9 cellular contexts compared by ENCODE assay signal in genomic region chr10:6052247-6053221, GRCh38. TPM values are rescaled to one million over a fixed set of nuclear protein-coding genes. Genes with fewer than 3 reads are reported as not detected.
DNase-seq lines count a peak whose midpoint lies in the region; ATAC-seq lines count a peak whose summit lies in the region.
"Had no signal": no experiment of that assay in that cellular context is flagged by ENCODE, and none has a peak within 500 bp of the region (broad histone marks: within the 10 kb centered on the region; RNA-seq: fewer than 3 reads in every experiment).

No MANE protein-coding gene starts in this region.

- H3K4me1 ChIP-seq in effector memory CD4-positive, alpha-beta T cell (ENCODE audit: control insufficient read depth, insufficient read depth, low read length, poor library complexity, severe bottlenecking), result peaks cover 60% of the 10 kb centered on the region

- H3K27ac Mint-ChIP-seq in activated CD4-positive, alpha-beta T cell treated with anti-CD3 and anti-CD28 coated beads for 36 hours, result peak overlapping the region; percentile 96

- peak overlapping the region; percentile 81 for H3K4me3 Mint-ChIP-seq in activated CD4-positive, alpha-beta T cell treated with anti-CD3 and anti-CD28 coated beads for 36 hours

- peak overlapping the region; percentile 96 for H3K27ac ChIP-seq in effector memory CD4-positive, alpha-beta T cell (ENCODE audit: insufficient read depth, low read length, poor library complexity, severe bottlenecking)

- H3K27me3 ChIP-seq in effector memory CD4-positive, alpha-beta T cell (replicated peaks; ENCODE audit: control insufficient read depth, insufficient read depth, low read length, poor library complexity, severe bottlenecking), result no peaks in the 10 kb centered on the region

- H3K9me3 ChIP-seq in effector memory CD4-positive, alpha-beta T cell (ENCODE audit: control insufficient read depth, low read length), result no peaks in the 10 kb centered on the region

- H3K36me3 Mint-ChIP-seq in activated CD4-positive, alpha-beta T cell treated with anti-CD3 and anti-CD28 coated beads for 36 hours (ENCODE audit: low read depth), result peaks cover 84% of the 10 kb centered on the region

- intact Hi-C loops in Right ventricle myocardium inferior (cut with DNase I) (loop anchor here (5.0 kb wide), 2 partner anchors 75 to 105 kb away; partner anchors contain the start of gene IL15RA), left ventricle myocardium superior (cut with micrococcal nuclease) (no loop called here)
- intact Hi-C loops in activated CD4-positive, alpha-beta T cell treated with anti-CD3 and anti-CD28 coated beads for 36 hours (cut with DNase I, micrococcal nuclease), result loop anchor here (1.0 to 10.0 kb wide), 14 partner anchors 10 to 608 kb away; partner anchors contain the start of genes IL2RA (in 2 of the 2), GDI2 (in 1 of the 2) and IL15RA (in 1 of the 2)

- DNase-seq in Right ventricle myocardium inferior (ENCODE audit: missing footprints) (peak; percentile 55), left ventricle myocardium superior (no peak), DMS53 (lab: John Stamatoyannopoulos, UW) (no peak), NCI-H1417 treated with DMSO at 0.1 percent for 48 hours (lab: John Stamatoyannopoulos, UW) (no peak), NCI-H345 treated with DMSO at 0.1 percent for 48 hours (lab: John Stamatoyannopoulos, UW; ENCODE audit: unreplicated experiment) (no peak)
- peak; percentile 91 for DNase-seq in activated CD4-positive, alpha-beta T cell treated with anti-CD3 and anti-CD28 coated beads for 36 hours
- peak; percentile 75 to 76 (median 75) for DNase-seq in effector memory CD4-positive, alpha-beta T cell
- DNase-seq in stimulated activated CD8-positive, alpha-beta memory T cell treated with anti-CD3 and anti-CD28 coated beads, Interleukin-2, amount 100 ng/mL, for 48 hours (ENCODE audit: low read depth in 2 of 2), result peak; percentile 63 to 76

- ATAC-seq in Right ventricle myocardium inferior (no peak), left ventricle myocardium superior (no peak)
- ATAC-seq in activated CD4-positive, alpha-beta T cell treated with anti-CD3 and anti-CD28 coated beads for 36 hours, result peak; percentile 43

- CTCF ChIA-PET in activated CD4-positive, alpha-beta T cell treated with anti-CD3 and anti-CD28 coated beads for 36 hours (lab: Charles Lee), result interaction anchor here (0.6 to 11.0 kb wide), 11 partner anchors 7 to 296 kb away, joined by 3 to 113 read pairs (median 4); partner anchors contain the start of genes IL2RA and PFKFB3

- H3K4me3 ChIP-seq in effector memory CD4-positive, alpha-beta T cell (ENCODE audit: insufficient read depth, low read depth, low read length, poor library complexity, severe bottlenecking), result peak overlapping the region; percentile 9

- peaks cover 85% of the 10 kb centered on the region for H3K4me1 Mint-ChIP-seq in activated CD4-positive, alpha-beta T cell treated with anti-CD3 and anti-CD28 coated beads for 36 hours

- POLR2A ChIA-PET in activated CD4-positive, alpha-beta T cell treated with anti-CD3 and anti-CD28 coated beads for 36 hours (lab: Charles Lee), result interaction anchor here (0.6 to 5.9 kb wide), 9 partner anchors 10 to 218 kb away, joined by 3 to 70 read pairs (median 3); partner anchors contain the start of genes ANKRD16, FBH1 and IL2RA

- H3K9me3 Mint-ChIP-seq in activated CD4-positive, alpha-beta T cell treated with anti-CD3 and anti-CD28 coated beads for 36 hours (ENCODE audit: low read depth), result no peaks in the 10 kb centered on the region

- H3K36me3 ChIP-seq in effector memory CD4-positive, alpha-beta T cell (ENCODE audit: control insufficient read depth, insufficient read depth, low read length), result no peaks in the 10 kb centered on the region

- H3K27me3 Mint-ChIP-seq in activated CD4-positive, alpha-beta T cell treated with anti-CD3 and anti-CD28 coated beads for 36 hours, result no peaks in the 10 kb centered on the region

RNA-seq across cellular contexts. Expression of gene IL2RA, which starts 9.6 kb away (rescaled TPM):
- total RNA-seq in Right ventricle myocardium inferior, result 3.8 TPM
- 1.5 TPM for total RNA-seq in left ventricle myocardium superior
- 100 to 1,000 TPM; 659 to 980 TPM for total RNA-seq in activated CD4-positive, alpha-beta T cell treated with anti-CD3 and anti-CD28 coated beads for 36 hours
- total RNA-seq: kidney epithelial cell had no signal

RNA-seq across cellular contexts. Expression of gene RBM17, which starts 36.3 kb away (rescaled TPM):
- total RNA-seq in Right ventricle myocardium inferior, result 65.7 TPM
- total RNA-seq in left ventricle myocardium superior, result 72.1 TPM
- total RNA-seq in activated CD4-positive, alpha-beta T cell treated with anti-CD3 and anti-CD28 coated beads for 36 hours, result 100 to 1,000 TPM; 206 to 246 TPM

Comparison
In these comparisons a context has a peak if more than half of its experiments do, and no peak if none do; other contexts are left out.
1. DNase-seq: peak in Right ventricle myocardium inferior (single experiment), activated CD4-positive, alpha-beta T cell treated with anti-CD3 and anti-CD28 coated beads for 36 hours (single experiment), effector memory CD4-positive, alpha-beta T cell (3 of 3) and stimulated activated CD8-positive, alpha-beta memory T cell treated with anti-CD3 and anti-CD28 coated beads, Interleukin-2, amount 100 ng/mL, for 48 hours (2 of 2); none in left ventricle myocardium superior (single experiment), DMS53 (single experiment), NCI-H1417 treated with DMSO at 0.1 percent for 48 hours (single experiment) and NCI-H345 treated with DMSO at 0.1 percent for 48 hours (single experiment).
2. RNA of gene IL2RA, which starts 9.6 kb away (total RNA-seq): 659 to 980 TPM in activated CD4-positive, alpha-beta T cell treated with anti-CD3 and anti-CD28 coated beads for 36 hours; 3.8 TPM in Right ventricle myocardium inferior (single experiment) and 1.5 TPM in left ventricle myocardium superior (single experiment); every median in the first group is over 100 times any median in the second.